In genomic region chr13:52751196-52751595, GRCh38 we compare ENCODE assay signal across 18 cellular contexts. TPM values are rescaled to one million over a fixed set of nuclear protein-coding genes. Genes with fewer than 3 reads are reported as not detected.
"Had no signal": no experiment of that assay in that cellular context is flagged by ENCODE, and none has a peak within 500 bp of the region (broad histone marks: within the 10 kb centered on the region; RNA-seq: fewer than 3 reads in every experiment).

No MANE protein-coding gene starts in this region.

- H3K4me3 ChIP-seq: lung, sigmoid colon, thoracic aorta, upper lobe of right lung had no signal

- H3K27ac ChIP-seq: brain microvascular endothelial cell, sigmoid colon, thoracic aorta, upper lobe of right lung had no signal

- H3K36me3 ChIP-seq: brain microvascular endothelial cell, sigmoid colon, thoracic aorta, upper lobe of right lung had no signal

- H3K4me1 ChIP-seq: sigmoid colon, upper lobe of right lung had no signal

- H3K9me3 ChIP-seq: sigmoid colon, thoracic aorta, upper lobe of right lung had no signal

- DNase-seq: activated B cell treated with CpG ODN at 0.5 μM for 24 hours; activated CD4-positive, alpha-beta T cell treated with anti-CD3 and anti-CD28 coated beads for 48 hours; activated CD8-positive, alpha-beta T cell treated with anti-CD3 and anti-CD28 coated beads, Interleukin-2, amount 10 ng/mL, durations not matched to agents 7 days and 5 days; activated naive CD4-positive, alpha-beta T cell treated with Interleukin-2 at 50 U/mL for 16 hours; activated naive CD8-positive, alpha-beta T cell treated with anti-CD3 and anti-CD28 coated beads, Interleukin-2, amount 10 ng/mL, durations not matched to agents 7 days and 5 days; activated T-cell treated with anti-CD3 and anti-CD28 coated beads, Interleukin-2, amount 50 U/mL, for 24 hours; brain microvascular endothelial cell; cerebellar nuclear complex; cortex of kidney; midbrain; nucleus accumbens; posterior cingulate gyrus; sigmoid colon; stimulated activated CD4-positive, alpha-beta T cell treated with anti-CD3 and anti-CD28 coated beads, Interleukin-4, amount 100 ng/mL, for 24 hours; upper lobe of right lung had no signal

- H3K27me3 ChIP-seq: brain microvascular endothelial cell, sigmoid colon had no signal

RNA-seq across cellular contexts. Expression of gene CNMD, which starts 11.6 kb away (rescaled TPM):
- polyA plus RNA-seq: endothelial cell of umbilical vein had no signal
